In the genomic region with DNA sequence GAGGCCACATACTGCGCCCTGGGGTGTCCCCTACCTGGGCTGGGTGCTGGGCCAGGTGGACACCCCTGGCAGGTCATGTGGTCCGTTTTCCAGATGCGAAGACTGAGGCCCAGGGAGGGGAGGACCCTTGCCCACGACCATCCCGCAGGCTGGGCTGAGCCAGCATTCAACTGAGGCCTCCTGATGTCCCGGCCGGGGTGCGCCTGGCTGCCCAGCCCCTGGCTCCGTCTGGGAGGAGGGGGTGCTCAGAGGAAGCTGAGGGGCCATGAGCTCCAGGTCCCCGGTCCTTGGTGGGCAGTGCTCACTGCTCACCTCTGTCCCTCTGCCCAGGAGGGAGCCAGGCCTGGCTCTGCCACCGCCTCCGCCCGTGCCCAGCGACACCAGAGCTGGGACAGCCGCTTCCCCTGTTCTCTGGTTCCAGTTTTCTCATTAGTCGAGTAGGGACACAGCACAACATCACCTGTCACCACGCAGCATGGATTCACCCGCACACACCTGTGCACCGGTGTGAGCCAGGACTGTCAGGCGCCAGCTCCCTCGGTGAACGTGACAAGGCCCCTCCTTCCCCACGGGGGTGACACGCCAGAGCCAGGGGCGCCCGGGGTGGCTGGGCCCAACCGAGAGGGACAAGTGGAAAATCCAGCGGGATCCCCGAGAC, we compare ENCODE assay signal across 25 cellular contexts.
"Had no signal": no experiment of that assay in that cellular context is flagged by ENCODE, and none has a peak within 500 bp of the region (broad histone marks: within the 10 kb centered on the region; RNA-seq: fewer than 3 reads in every experiment).

No MANE protein-coding gene starts in this region.

- H3K27me3 ChIP-seq: upper lobe of left lung had no signal

- H3K27me3 Mint-ChIP-seq: activated T-cell treated with anti-CD3 and anti-CD28 coated beads, Interleukin-2, amount 50 U/mL, for 24 hours had no signal

- DNase-seq: activated CD4-positive, alpha-beta memory T cell treated with anti-CD3 and anti-CD28 coated beads, Interleukin-2, amount 10 ng/mL, durations not matched to agents 7 days and 5 days; activated CD4-positive, alpha-beta T cell treated with anti-CD3 and anti-CD28 coated beads for 48 hours; activated naive CD4-positive, alpha-beta T cell treated with anti-CD3 and anti-CD28 coated beads for 36 hours; activated T-cell treated with anti-CD3 and anti-CD28 coated beads, Interleukin-2, amount 50 U/mL, for 24 hours; amygdala; dermis blood vessel endothelial cell; effector CD8-positive, alpha-beta T cell; erythroblast; foreskin keratinocyte; kidney glomerular epithelial cell; left lung; midbrain; natural killer cell; SK-N-SH; stimulated activated CD4-positive, alpha-beta T cell treated with anti-CD3 and anti-CD28 coated beads, Interleukin-2, amount 100 ng/mL, for 48 hours; stimulated activated CD8-positive, alpha-beta memory T cell treated with anti-CD3 and anti-CD28 coated beads, Interleukin-4, amount 100 ng/mL, for 48 hours; stimulated activated naive CD4-positive, alpha-beta T cell; T-helper 2 cell had no signal

- H3K4me2 ChIP-seq: SK-N-SH, smooth muscle cell had no signal

- H3K4me3 Mint-ChIP-seq: activated CD4-positive, alpha-beta memory T cell treated with anti-CD3 and anti-CD28 coated beads, Interleukin-2, amount 10 ng/mL, durations not matched to agents 7 days and 5 days; activated naive CD4-positive, alpha-beta T cell treated with anti-CD3 and anti-CD28 coated beads for 36 hours; activated T-cell treated with anti-CD3 and anti-CD28 coated beads, Interleukin-2, amount 50 U/mL, for 24 hours; natural killer cell had no signal

- H2AFZ ChIP-seq: parathyroid adenoma had no signal

- ATAC-seq: left lung, natural killer cell, sciatic nerve had no signal

- H3K27ac Mint-ChIP-seq: activated CD4-positive, alpha-beta memory T cell treated with anti-CD3 and anti-CD28 coated beads, Interleukin-2, amount 10 ng/mL, durations not matched to agents 7 days and 5 days; activated naive CD4-positive, alpha-beta T cell treated with anti-CD3 and anti-CD28 coated beads for 36 hours; activated T-cell treated with anti-CD3 and anti-CD28 coated beads, Interleukin-2, amount 50 U/mL, for 24 hours; activated T-helper 2 cell treated with anti-CD3 and anti-CD28 coated beads, Interferon-gamma antibody, Interleukin-2, Interleukin-4, amounts not matched to agents 10 μg/mL and 5 μg/mL and 100 μg/mL, durations not matched to agents 14 hours and 24 hours and 36 hours; natural killer cell had no signal

- H3K4me1 ChIP-seq: foreskin keratinocyte, parathyroid adenoma had no signal

- H3K9ac ChIP-seq: parathyroid adenoma, SK-N-SH had no signal

- H3K9me3 ChIP-seq: left lung, neutrophil, SK-N-SH, thoracic aorta, upper lobe of left lung had no signal

- H3K27ac ChIP-seq: foreskin keratinocyte, left lung, neutrophil, parathyroid adenoma, thoracic aorta, upper lobe of left lung had no signal

- H3K4me1 Mint-ChIP-seq: activated CD4-positive, alpha-beta memory T cell treated with anti-CD3 and anti-CD28 coated beads, Interleukin-2, amount 10 ng/mL, durations not matched to agents 7 days and 5 days had no signal

- H3K36me3 Mint-ChIP-seq: natural killer cell had no signal

- H3K36me3 ChIP-seq: neutrophil, thoracic aorta had no signal

- H3K9me3 Mint-ChIP-seq: activated CD4-positive, alpha-beta memory T cell treated with anti-CD3 and anti-CD28 coated beads, Interleukin-2, amount 10 ng/mL, durations not matched to agents 7 days and 5 days; activated naive CD4-positive, alpha-beta T cell treated with anti-CD3 and anti-CD28 coated beads for 36 hours; activated T-cell treated with anti-CD3 and anti-CD28 coated beads, Interleukin-2, amount 50 U/mL, for 24 hours; activated T-helper 2 cell treated with anti-CD3 and anti-CD28 coated beads, Interferon-gamma antibody, Interleukin-2, Interleukin-4, amounts not matched to agents 10 μg/mL and 5 μg/mL and 100 μg/mL, durations not matched to agents 14 hours and 24 hours and 36 hours; natural killer cell had no signal

- H3K4me3 ChIP-seq: left lung, smooth muscle cell, thoracic aorta, upper lobe of left lung had no signal
